In genomic region chr17:10541179-10541578, GRCh38 we compare ENCODE assay signal across 1 cellular context.
A peak's percentile ranks its signal among the peaks of the same experiment; 100 is the strongest.
TF ChIP-seq lines count a peak whose summit lies in the region.

No MANE protein-coding gene starts in this region.

TF ChIP-seq in K562, 482 proteins besides CTCF, POLR2A, EP300 and RAD21:
- 0 out of 2 replicates have a peak, but pooled peaks have one; percentile 22 for TF ChIP-seq TRIM28 (IDR thresholded peaks at IDR 0.05)
TF ChIP-seq in K562: peak in this region for 1; not testable (repeated sequence) for 481.
